Comparison of ENCODE assay signal across 19 cellular contexts in genomic region chr20:53929399-53929798, GRCh38.
"Had no signal": no experiment of that assay in that cellular context is flagged by ENCODE, and none has a peak within 500 bp of the region (broad histone marks: within the 10 kb centered on the region; RNA-seq: fewer than 3 reads in every experiment).

No MANE protein-coding gene starts in this region.

- ATAC-seq: gastrocnemius medialis; heart right ventricle; left cardiac atrium; lower lobe of right lung; naive thymus-derived CD4-positive, alpha-beta T cell; sciatic nerve had no signal

- H3K4me3 ChIP-seq: adrenal gland, cardiac muscle cell, dorsolateral prefrontal cortex, gastrocnemius medialis, heart right ventricle, lower lobe of right lung, ovary, spleen, thyroid gland had no signal

- H3K27ac ChIP-seq: adrenal gland, cardiac muscle cell, dorsolateral prefrontal cortex, gastrocnemius medialis, heart right ventricle, lower lobe of right lung, ovary, thyroid gland had no signal

- H3K27me3 ChIP-seq: adrenal gland, cardiac muscle cell, dorsolateral prefrontal cortex, gastrocnemius medialis, heart right ventricle, ovary, spleen, thyroid gland had no signal

- DNase-seq: activated CD4-positive, alpha-beta T cell treated with anti-CD3 and anti-CD28 coated beads for 1 hour; activated CD4-positive, alpha-beta T cell treated with anti-CD3 and anti-CD28 coated beads, Interleukin-2, amount 50 U/mL, for 48 hours; activated CD8-positive, alpha-beta memory T cell treated with anti-CD3 and anti-CD28 coated beads, Interleukin-2, amount 10 ng/mL, durations not matched to agents 7 days and 5 days; activated naive CD4-positive, alpha-beta T cell treated with anti-CD3 and anti-CD28 coated beads for 36 hours; activated T-cell treated with anti-CD3 and anti-CD28 coated beads, Interleukin-2, amount 50 U/mL, for 1 hour; dorsolateral prefrontal cortex; erythroblast; gastrocnemius medialis; heart right ventricle; left cardiac atrium; lower lobe of right lung; naive thymus-derived CD4-positive, alpha-beta T cell; ovary; spleen; stimulated activated CD4-positive, alpha-beta T cell treated with anti-CD3 and anti-CD28 coated beads, Interleukin-1b, Interleukin-23, amount 100 ng/mL, for 48 hours; thyroid gland had no signal

- H3K36me3 ChIP-seq: adrenal gland, cardiac muscle cell, gastrocnemius medialis, heart right ventricle, lower lobe of right lung, ovary, spleen, thyroid gland had no signal

- H3K9me3 ChIP-seq: adrenal gland, gastrocnemius medialis, heart right ventricle, lower lobe of right lung, ovary, spleen, thyroid gland had no signal
